10 cellular contexts compared by ENCODE assay signal in genomic region chr12:93990832-93991748, GRCh38.
DNase-seq lines count a peak whose midpoint lies in the region; ATAC-seq, FAIRE-seq and TF ChIP-seq lines count a peak whose summit lies in the region.
"Had no signal": no experiment of that assay in that cellular context is flagged by ENCODE, and none has a peak within 500 bp of the region (broad histone marks: within the 10 kb centered on the region; RNA-seq: fewer than 3 reads in every experiment).

No MANE protein-coding gene starts in this region.

- no TSS peak for BruUV-seq in MCF 10A (replicated peaks; lab: Mats Ljungman, UMichigan)

- CTCF ChIA-PET in MCF 10A (lab: Yijun Ruan, JAX): interaction anchor here (0.6 kb wide), 2 partner anchors 41 to 176 kb away, joined by 3 read pairs; no protein-coding TSS in a partner anchor
- CTCF ChIA-PET in RWPE1 (lab: Yijun Ruan, JAX): interaction anchor here (0.7 kb wide), 1 partner anchor 105 kb away, joined by 4 read pairs; no protein-coding TSS in a partner anchor

- H3K9ac ChIP-seq in endocrine pancreas (ENCODE audit: control insufficient read depth, insufficient read depth, low read length): no peak overlapping the region

- peak overlapping the region; percentile 25 for H3K4me3 ChIP-seq in endocrine pancreas (ENCODE audit: control insufficient read depth, insufficient read depth, low read length)

- intact Hi-C loops in MCF 10A (cut with micrococcal nuclease): no loop called here

- no peaks in the 10 kb centered on the region for H3K4me1 ChIP-seq in endocrine pancreas (ENCODE audit: control insufficient read depth, insufficient read depth, low read length)

- H3K27me3 Mint-ChIP-seq in MCF 10A (ENCODE audit: insufficient read depth, unreplicated experiment): no peaks in the 10 kb centered on the region

- no peaks in the 10 kb centered on the region for H3K27me3 ChIP-seq in endocrine pancreas (ENCODE audit: control insufficient read depth, insufficient read depth, low read length)

- H3K36me3 Mint-ChIP-seq in MCF 10A (ENCODE audit: insufficient read depth, unreplicated experiment): no peaks in the 10 kb centered on the region

- H3K36me3 ChIP-seq in endocrine pancreas (ENCODE audit: control insufficient read depth, insufficient read depth, low read length): no peaks in the 10 kb centered on the region

- ATAC-seq in GM18511 (IDR thresholded peaks at IDR 0.05; ENCODE audit: unreplicated experiment): no peak

- H3K9me3 Mint-ChIP-seq in MCF 10A (ENCODE audit: unreplicated experiment): peaks cover 7% of the 10 kb centered on the region
- H3K9me3 Mint-ChIP-seq: CD8-positive, alpha-beta memory T cell had no signal

- DNase-seq in T47D (ENCODE audit: low read depth in 1 of 2, low spot score in 1 of 2) (peak; percentile 39 to 76), MCF 10A (ENCODE audit: unreplicated experiment) (no peak), lung microvascular endothelial cell (ENCODE audit: low read depth in 2 of 2) (peak; percentile 44 to 68), ureter (ENCODE audit: low spot score) (peak; percentile 53), HTR-8/SVneo (ENCODE audit: insufficient read length, low spot score) (no peak), RWPE1 (ENCODE audit: low spot score) (no peak)
- DNase-seq: CD8-positive, alpha-beta memory T cell had no signal

- H3K27ac Mint-ChIP-seq in MCF 10A (ENCODE audit: low read depth, unreplicated experiment): no peak overlapping the region

- H3K27ac ChIP-seq in RWPE1: no peak overlapping the region

- no peak for FAIRE-seq in HTR-8/SVneo (lab: Jason Lieb, UNC)
- FAIRE-seq: colon had no signal

- in situ Hi-C loops in T47D (cut with HindIII; ENCODE audit: low pct_unique_long_range_greater_than_20kb, low sequenced_read_pairs): no loop called here

- H3K4me1 Mint-ChIP-seq in MCF 10A (ENCODE audit: insufficient read depth, unreplicated experiment): no peaks in the 10 kb centered on the region
- H3K4me1 Mint-ChIP-seq: CD8-positive, alpha-beta memory T cell had no signal

- H3K9me3 ChIP-seq in endocrine pancreas (ENCODE audit: control insufficient read depth, low read length): no peaks in the 10 kb centered on the region

- TF ChIP-seq CTCF in MCF 10A (IDR thresholded peaks at IDR 0.05; ENCODE audit: unreplicated experiment) (no peak), RWPE1 (conservative IDR thresholded peaks at IDR 0.05; ENCODE audit: low read depth) (no peak)

- H3K4me3 Mint-ChIP-seq in MCF 10A (ENCODE audit: unreplicated experiment): no peak overlapping the region
- H3K4me3 Mint-ChIP-seq: CD8-positive, alpha-beta memory T cell had no signal

- POLR2A ChIA-PET in MCF 10A (lab: Yijun Ruan, JAX) (interaction anchor here (1.1 kb wide), 1 partner anchor 8 kb away, joined by 3 read pairs; no protein-coding TSS in a partner anchor), RWPE1 (lab: Yijun Ruan, JAX; ENCODE audit: low non-redundant PET) (no interaction called here)

Comparison
In these comparisons a context has a peak if more than half of its experiments do, and no peak if none do; other contexts are left out.
1. DNase-seq: peak in T47D (2 of 2), lung microvascular endothelial cell (2 of 2) and ureter (single experiment); none in MCF 10A (single experiment), HTR-8/SVneo (single experiment) and RWPE1 (single experiment).